Comparison of ENCODE assay signal across 8 cellular contexts in genomic region chr6:137589067-137589848, GRCh38.
DNase-seq lines count a peak whose midpoint lies in the region; ATAC-seq and TF ChIP-seq lines count a peak whose summit lies in the region.

No MANE protein-coding gene starts in this region.

- DNase-seq in COLO829 (ENCODE audit: low spot score) (peak; percentile 13), RWPE2 (ENCODE audit: low spot score) (no peak), iris pigment epithelial cell (ENCODE audit: low read depth) (peak; percentile 81), NCI-H2227 treated with DMSO at 0.1 percent for 48 hours (lab: John Stamatoyannopoulos, UW) (no peak)
- peak; percentile 83 for DNase-seq in activated effector memory CD4-positive, alpha-beta T cell treated with anti-CD3 and anti-CD28 coated beads, Interleukin-2, amount 50 U/mL, for 16 hours
- DNase-seq in stimulated activated CD8-positive, alpha-beta memory T cell treated with anti-CD3 and anti-CD28 coated beads, Interleukin-7, amount 100 ng/mL, for 4 hours (ENCODE audit: low read depth in 2 of 2) = peak; percentile 18 to 35

- no peak overlapping the region for H3K4me3 ChIP-seq in RWPE2 (ENCODE audit: severe bottlenecking)

- TF ChIP-seq CTCF in RWPE2 (IDR thresholded peaks at IDR 0.05; ENCODE audit: poor library complexity, severe bottlenecking) = peak; percentile 26

- no peaks in the 10 kb centered on the region for H3K27me3 ChIP-seq in RWPE2 (ENCODE audit: insufficient read depth, poor library complexity, severe bottlenecking)

- ATAC-seq in GM19397 (IDR thresholded peaks at IDR 0.05; ENCODE audit: unreplicated experiment) (peak; percentile 99), HG03378 (IDR thresholded peaks at IDR 0.05; ENCODE audit: unreplicated experiment) (peak; percentile 95), RWPE2 (ENCODE audit: low read depth) (peak; percentile 36; the same call in 1 of the 3 replicates)

- H3K4me1 ChIP-seq in RWPE2 (ENCODE audit: insufficient read depth, poor library complexity, severe bottlenecking) = no peaks in the 10 kb centered on the region

- peaks cover 5% of the 10 kb centered on the region for H3K9me3 ChIP-seq in RWPE2 (ENCODE audit: severe bottlenecking)

- H3K36me3 ChIP-seq in RWPE2 (ENCODE audit: low read depth) = no peaks in the 10 kb centered on the region

- no peak overlapping the region for H3K27ac ChIP-seq in RWPE2 (ENCODE audit: poor library complexity, severe bottlenecking)

Comparison
In these comparisons a context has a peak if more than half of its experiments do, and no peak if none do; other contexts are left out.
1. DNase-seq: peak in COLO829 (single experiment), activated effector memory CD4-positive, alpha-beta T cell treated with anti-CD3 and anti-CD28 coated beads, Interleukin-2, amount 50 U/mL, for 16 hours (single experiment), iris pigment epithelial cell (single experiment) and stimulated activated CD8-positive, alpha-beta memory T cell treated with anti-CD3 and anti-CD28 coated beads, Interleukin-7, amount 100 ng/mL, for 4 hours (2 of 2); none in RWPE2 (single experiment) and NCI-H2227 treated with DMSO at 0.1 percent for 48 hours (single experiment).
2. ATAC-seq: peak in every context shown above with its lines; median percentile 99 in GM19397; 95 in HG03378; 36 in RWPE2.